8 cellular contexts compared by ENCODE assay signal in the genomic region with DNA sequence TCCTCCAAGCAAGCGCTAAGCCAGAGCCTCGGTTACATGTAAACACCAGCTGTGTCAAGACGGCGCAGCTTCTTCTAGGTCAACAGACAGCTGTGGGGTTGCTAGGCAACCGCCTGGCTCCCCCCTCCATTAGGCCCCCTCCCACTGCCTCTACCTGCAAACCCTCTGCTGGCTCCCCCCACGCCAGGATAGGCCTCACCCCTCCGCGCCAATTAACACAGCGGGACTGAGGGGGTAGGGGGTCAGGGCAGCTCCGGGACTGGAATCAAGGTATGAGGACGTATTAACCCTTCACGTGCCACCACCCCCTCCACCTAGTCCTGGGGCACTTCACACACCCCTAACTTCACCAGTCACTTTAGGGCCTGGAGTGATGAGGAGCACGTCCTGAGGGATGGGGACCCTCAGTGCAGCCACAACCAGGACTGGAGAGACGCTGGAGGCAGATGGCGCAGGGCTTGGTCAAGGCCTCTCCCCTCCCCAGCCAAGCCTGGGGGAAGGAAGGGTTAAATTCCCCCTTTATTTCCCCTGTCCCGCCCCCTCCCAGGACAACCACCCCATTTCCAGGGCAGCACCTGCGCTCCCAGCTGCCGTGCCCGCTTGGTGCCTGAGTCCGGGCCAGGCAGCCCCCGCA. TPM values are rescaled to one million over a fixed set of nuclear protein-coding genes. Genes with fewer than 3 reads are reported as not detected.
DNase-seq lines count a peak whose midpoint lies in the region; ATAC-seq and TF ChIP-seq lines count a peak whose summit lies in the region.

No MANE protein-coding gene starts in this region.

- peak; percentile 32 to 43 for ATAC-seq in gastrocnemius medialis
- ATAC-seq in HG02870 (IDR thresholded peaks at IDR 0.05; ENCODE audit: unreplicated experiment): no peak
- no peak for ATAC-seq in GM19035 (IDR thresholded peaks at IDR 0.05; ENCODE audit: unreplicated experiment)

- H3K36me3 Mint-ChIP-seq in activated naive CD4-positive, alpha-beta T cell treated with anti-CD3 and anti-CD28 coated beads, Interleukin-2, amount 10 ng/mL, durations not matched to agents 7 days and 5 days: peaks cover 16% of the 10 kb centered on the region

- H3K36me3 ChIP-seq in hepatocyte (replicated peaks; ENCODE audit: insufficient read depth, low read depth): no peaks in the 10 kb centered on the region
- H3K36me3 ChIP-seq in gastrocnemius medialis: no peaks in the 10 kb centered on the region

- peak overlapping the region; percentile 20 for H2AFZ ChIP-seq in hepatocyte

- peaks cover 71% of the 10 kb centered on the region for H3K4me1 Mint-ChIP-seq in activated naive CD4-positive, alpha-beta T cell treated with anti-CD3 and anti-CD28 coated beads, Interleukin-2, amount 10 ng/mL, durations not matched to agents 7 days and 5 days

- WGBS in hepatocyte (ENCODE audit: low lambda C conversion rate, missing lambda C conversion rate): 12% methylated on average over 12 of the region's 21 CpGs

- no peaks in the 10 kb centered on the region for H4K20me1 ChIP-seq in hepatocyte (ENCODE audit: insufficient read depth, poor library complexity, severe bottlenecking)

- H3K9me2 ChIP-seq in hepatocyte (replicated peaks; ENCODE audit: insufficient read depth): no peaks in the 10 kb centered on the region

- in situ Hi-C loops in gastrocnemius medialis (cut with MboI; ENCODE audit: low sequenced_read_pairs in 4 of 4): no loop called here

- peak overlapping the region; percentile 46 for H3K4me3 ChIP-seq in hepatocyte
- H3K4me3 ChIP-seq in gastrocnemius medialis: peak overlapping the region; percentile 44 to 65 (median 58)

- H3K4me1 ChIP-seq in hepatocyte (ENCODE audit: insufficient read depth): peaks cover 71% of the 10 kb centered on the region
- H3K4me1 ChIP-seq in gastrocnemius medialis: peaks cover 67 to 71% of the 10 kb centered on the region in 2 donors

- no peak overlapping the region for H3K27ac Mint-ChIP-seq in activated naive CD4-positive, alpha-beta T cell treated with anti-CD3 and anti-CD28 coated beads, Interleukin-2, amount 10 ng/mL, durations not matched to agents 7 days and 5 days

- peak overlapping the region; percentile 99 for H3K27ac ChIP-seq in hepatocyte
- H3K27ac ChIP-seq in gastrocnemius medialis: peak overlapping the region; percentile 86 to 95 (median 90)

- TF ChIP-seq CTCF in hepatocyte (IDR thresholded peaks at IDR 0.05; ENCODE audit: poor library complexity): no peak
- no peak for TF ChIP-seq CTCF in gastrocnemius medialis (IDR thresholded peaks at IDR 0.05 in 4 of 5, conservative IDR thresholded peaks at IDR 0.05 in 1 of 5)

- H3K27me3 ChIP-seq in hepatocyte: no peaks in the 10 kb centered on the region
- no peaks in the 10 kb centered on the region for H3K27me3 ChIP-seq in gastrocnemius medialis

- CTCF ChIA-PET in activated naive CD4-positive, alpha-beta T cell treated with anti-CD3 and anti-CD28 coated beads, Interleukin-2, amount 10 ng/mL, durations not matched to agents 7 days and 5 days (lab: Charles Lee): interaction anchor here (0.6 to 5.3 kb wide), 4 partner anchors 30 to 246 kb away, joined by 3 to 35 read pairs (median 4); no protein-coding TSS in a partner anchor

- peak overlapping the region; percentile 97 for H3K4me2 ChIP-seq in hepatocyte

- TF ChIP-seq POLR2A in gastrocnemius medialis (IDR thresholded peaks at IDR 0.05): no peak

- peaks cover 30% of the 10 kb centered on the region for H3K79me2 ChIP-seq in hepatocyte

- H3K4me3 Mint-ChIP-seq in activated naive CD4-positive, alpha-beta T cell treated with anti-CD3 and anti-CD28 coated beads, Interleukin-2, amount 10 ng/mL, durations not matched to agents 7 days and 5 days: peak overlapping the region; percentile 74

- peak; percentile 59 for DNase-seq in activated CD8-positive, alpha-beta memory T cell treated with anti-CD3 and anti-CD28 coated beads, Interleukin-2, amount 50 U/mL, for 48 hours
- no peak for DNase-seq in activated CD8-positive, alpha-beta memory T cell treated with anti-CD3 and anti-CD28 coated beads, Interleukin-2, amount 50 U/mL, for 4 hours
- DNase-seq in NCI-H510A treated with DMSO at 0.1 percent for 48 hours (lab: John Stamatoyannopoulos, UW) (peak; percentile 94), hepatocyte (ENCODE audit: low spot score) (peak; percentile 92), gastrocnemius medialis (peak; percentile 78)
- DNase-seq in activated naive CD4-positive, alpha-beta T cell treated with anti-CD3 and anti-CD28 coated beads, Interleukin-2, amount 10 ng/mL, durations not matched to agents 7 days and 5 days: peak; percentile 76

- no peaks in the 10 kb centered on the region for H3K9me3 Mint-ChIP-seq in activated naive CD4-positive, alpha-beta T cell treated with anti-CD3 and anti-CD28 coated beads, Interleukin-2, amount 10 ng/mL, durations not matched to agents 7 days and 5 days

- H3K27me3 Mint-ChIP-seq in activated naive CD4-positive, alpha-beta T cell treated with anti-CD3 and anti-CD28 coated beads, Interleukin-2, amount 10 ng/mL, durations not matched to agents 7 days and 5 days: no peaks in the 10 kb centered on the region

- H3K9me3 ChIP-seq in hepatocyte (ENCODE audit: low read depth) (no peaks in the 10 kb centered on the region), gastrocnemius medialis (no peaks in the 10 kb centered on the region)

- intact Hi-C loops in gastrocnemius medialis (cut with DNase I; ENCODE audit: low total_unique reads): loop anchor here (2.0 to 10.0 kb wide), 3 partner anchors 35 to 123 kb away; a partner anchor contains a TSS

RNA-seq across cellular contexts. Expression of a gene that starts 37.4 kb away (rescaled TPM):
- total RNA-seq in hepatocyte (25.2 and 28.5 TPM in 2 replicates), gastrocnemius medialis (10 to 100 TPM; 10.6 to 16.7 (median 13.3) TPM)
- polyA plus RNA-seq in hepatocyte: 45.6 and 61.1 TPM in 2 replicates

Comparison
In these comparisons a context has a peak if more than half of its experiments do, and no peak if none do; other contexts are left out.
1. ATAC-seq: peak in gastrocnemius medialis (2 of 2); none in HG02870 (single experiment) and GM19035 (single experiment).